Comparison of ENCODE assay signal across 22 cellular contexts in the genomic region with DNA sequence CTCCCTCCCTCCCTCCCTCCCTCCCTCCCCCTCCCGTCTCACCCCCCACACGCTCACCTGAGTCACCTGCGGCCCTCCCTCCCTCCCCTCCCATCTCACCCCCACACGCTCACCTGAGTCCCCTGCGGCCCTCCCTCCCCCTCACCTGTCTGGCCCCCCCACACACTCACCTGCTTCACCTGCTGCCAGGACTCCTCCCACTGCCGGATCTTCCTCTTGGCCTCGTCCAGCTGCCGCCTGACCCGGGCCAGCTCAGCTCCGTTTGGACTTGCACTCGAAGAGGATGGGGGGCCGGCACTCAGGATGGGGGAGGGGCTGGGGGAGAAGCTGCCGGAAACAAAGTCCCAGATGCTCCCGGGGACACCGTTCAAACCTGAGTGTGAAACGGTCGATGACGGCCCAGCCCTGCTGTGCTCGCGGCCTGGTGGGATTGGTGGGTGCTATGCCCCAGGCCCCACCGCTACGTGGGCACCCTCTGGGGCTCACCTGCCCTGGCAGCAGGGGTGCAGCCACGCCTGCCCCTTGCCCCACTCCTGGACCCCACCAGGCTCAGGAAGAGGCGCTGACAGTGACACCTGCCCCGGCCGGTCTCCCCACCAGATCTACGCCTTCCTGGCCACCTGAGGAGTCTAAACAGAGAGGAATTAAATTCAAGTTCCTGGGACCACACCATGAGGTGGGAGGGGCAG.
"Had no signal": no experiment of that assay in that cellular context is flagged by ENCODE, and none has a peak within 500 bp of the region (broad histone marks: within the 10 kb centered on the region; RNA-seq: fewer than 3 reads in every experiment).

No MANE protein-coding gene starts in this region.

- H3K4me3 Mint-ChIP-seq: activated CD4-positive, alpha-beta T cell treated with anti-CD3 and anti-CD28 coated beads, Interleukin-2, amount 10 ng/mL, durations not matched to agents 7 days and 5 days; activated naive CD8-positive, alpha-beta T cell treated with anti-CD3 and anti-CD28 coated beads for 36 hours; activated T-helper 1 cell treated with anti-CD3 and anti-CD28 coated beads, Interleukin-12 subunit alpha, Interleukin-12 subunit beta, Interleukin-2, Interleukin-4 antibody, amounts not matched to agents 30 ng/mL and 10 ng/mL and 1 ng/mL, durations not matched to agents 14 hours and 24 hours and 36 hours; central memory CD8-positive, alpha-beta T cell; natural killer cell treated with Interleukin-12 subunit alpha and Interleukin-12 subunit beta and Interleukin-15 and Interleukin-18, amount 100 ng/mL, for 72 hours had no signal

- H3K4me1 Mint-ChIP-seq: central memory CD8-positive, alpha-beta T cell had no signal

- H3K27me3 ChIP-seq: body of pancreas, esophagus muscularis mucosa, transverse colon had no signal

- H3K27ac ChIP-seq: body of pancreas, coronary artery, esophagus muscularis mucosa, skin epidermis, transverse colon had no signal

- ATAC-seq: body of pancreas, left ventricle myocardium superior had no signal

- H3K4me3 ChIP-seq: body of pancreas, coronary artery, esophagus muscularis mucosa, skin epidermis, transverse colon had no signal

- H3K9me3 ChIP-seq: body of pancreas, esophagus muscularis mucosa, transverse colon had no signal

- DNase-seq: activated CD4-positive, alpha-beta T cell treated with anti-CD3 and anti-CD28 coated beads, Interleukin-2, amount 10 ng/mL, durations not matched to agents 7 days and 5 days; activated CD4-positive, CD25-positive, alpha-beta regulatory T cell; activated CD8-positive, alpha-beta memory T cell treated with anti-CD3 and anti-CD28 coated beads, Interleukin-2, amount 50 U/mL, for 48 hours; activated naive CD8-positive, alpha-beta T cell treated with anti-CD3 and anti-CD28 coated beads for 36 hours; amygdala; body of pancreas; effector CD4-positive, alpha-beta T cell; hippocampal formation; mesendoderm; stimulated activated CD4-positive, alpha-beta T cell treated with anti-CD3 and anti-CD28 coated beads, Interleukin-15, amount 100 ng/mL, for 24 hours; stimulated activated CD4-positive, alpha-beta T cell treated with anti-CD3 and anti-CD28 coated beads, Interleukin-4, amount 100 ng/mL, for 1 hour; stimulated activated naive CD4-positive, alpha-beta T cell; substantia nigra; transverse colon had no signal

- H3K27me3 Mint-ChIP-seq: activated CD4-positive, alpha-beta T cell treated with anti-CD3 and anti-CD28 coated beads, Interleukin-2, amount 10 ng/mL, durations not matched to agents 7 days and 5 days; activated naive CD8-positive, alpha-beta T cell treated with anti-CD3 and anti-CD28 coated beads for 36 hours; central memory CD8-positive, alpha-beta T cell; natural killer cell treated with Interleukin-12 subunit alpha and Interleukin-12 subunit beta and Interleukin-15 and Interleukin-18, amount 100 ng/mL, for 72 hours; progenitor cell of endocrine pancreas had no signal

- H3K27ac Mint-ChIP-seq: activated CD4-positive, alpha-beta T cell treated with anti-CD3 and anti-CD28 coated beads, Interleukin-2, amount 10 ng/mL, durations not matched to agents 7 days and 5 days; activated naive CD8-positive, alpha-beta T cell treated with anti-CD3 and anti-CD28 coated beads for 36 hours; activated T-helper 1 cell treated with anti-CD3 and anti-CD28 coated beads, Interleukin-12 subunit alpha, Interleukin-12 subunit beta, Interleukin-2, Interleukin-4 antibody, amounts not matched to agents 30 ng/mL and 10 ng/mL and 1 ng/mL, durations not matched to agents 14 hours and 24 hours and 36 hours; natural killer cell treated with Interleukin-12 subunit alpha and Interleukin-12 subunit beta and Interleukin-15 and Interleukin-18, amount 100 ng/mL, for 72 hours; progenitor cell of endocrine pancreas had no signal

- H3K4me1 ChIP-seq: body of pancreas, esophagus muscularis mucosa, transverse colon had no signal

- H3K9me3 Mint-ChIP-seq: activated CD4-positive, alpha-beta T cell treated with anti-CD3 and anti-CD28 coated beads, Interleukin-2, amount 10 ng/mL, durations not matched to agents 7 days and 5 days; activated naive CD8-positive, alpha-beta T cell treated with anti-CD3 and anti-CD28 coated beads for 36 hours; activated T-helper 1 cell treated with anti-CD3 and anti-CD28 coated beads, Interleukin-12 subunit alpha, Interleukin-12 subunit beta, Interleukin-2, Interleukin-4 antibody, amounts not matched to agents 30 ng/mL and 10 ng/mL and 1 ng/mL, durations not matched to agents 14 hours and 24 hours and 36 hours; central memory CD8-positive, alpha-beta T cell; natural killer cell treated with Interleukin-12 subunit alpha and Interleukin-12 subunit beta and Interleukin-15 and Interleukin-18, amount 100 ng/mL, for 72 hours had no signal
